In genomic region chrX:71859637-71860036, GRCh38 we compare ENCODE assay signal across 10 cellular contexts. TPM values are rescaled to one million over a fixed set of nuclear protein-coding genes. Genes with fewer than 3 reads are reported as not detected.
A peak's percentile ranks its signal among the peaks of the same experiment; 100 is the strongest.
DNase-seq lines count a peak whose midpoint lies in the region; ATAC-seq and TF ChIP-seq lines count a peak whose summit lies in the region.
"Had no signal": no experiment of that assay in that cellular context is flagged by ENCODE, and none has a peak within 500 bp of the region (broad histone marks: within the 10 kb centered on the region; RNA-seq: fewer than 3 reads in every experiment).

No MANE protein-coding gene starts in this region.

- CTCF ChIA-PET in activated CD8-positive, alpha-beta T cell treated with anti-CD3 and anti-CD28 coated beads for 36 hours (lab: Charles Lee) = interaction anchor here (0.8 to 1.9 kb wide), 5 partner anchors 12 to 196 kb away, joined by 3 to 18 read pairs (median 3); no protein-coding TSS in a partner anchor

- no peaks in the 10 kb centered on the region for H3K36me3 Mint-ChIP-seq in activated CD8-positive, alpha-beta T cell treated with anti-CD3 and anti-CD28 coated beads for 36 hours (ENCODE audit: low read depth)

- intact Hi-C loops in left cardiac atrium (cut with DNase I) = no loop called here
- intact Hi-C loops in activated CD8-positive, alpha-beta T cell treated with anti-CD3 and anti-CD28 coated beads for 36 hours (cut with micrococcal nuclease) = no loop called here

- peaks cover 3% of the 10 kb centered on the region for H3K4me1 Mint-ChIP-seq in activated CD8-positive, alpha-beta T cell treated with anti-CD3 and anti-CD28 coated beads for 36 hours (ENCODE audit: low read depth)

- no peak overlapping the region for H3K4me3 ChIP-seq in right atrium auricular region

- H3K27me3 Mint-ChIP-seq in activated CD8-positive, alpha-beta T cell treated with anti-CD3 and anti-CD28 coated beads for 36 hours = peaks cover 8% of the 10 kb centered on the region

- H3K27ac Mint-ChIP-seq in activated CD8-positive, alpha-beta T cell treated with anti-CD3 and anti-CD28 coated beads for 36 hours = no peak overlapping the region
- H3K27ac Mint-ChIP-seq: dendritic cell treated with granulocyte-macrophage colony-stimulating factor and Interleukin-4, amounts not matched to agents 40 ng/mL and 50 ng/mL, for 4 days; stimulated activated naive CD8-positive, alpha-beta T cell treated with anti-CD3 and anti-CD28 coated beads, Interleukin-15, Interleukin-2, amounts not matched to agents 100 ng/mL and 50 ng/mL, for 24 hours had no signal

- no peaks in the 10 kb centered on the region for H3K9me3 ChIP-seq in right atrium auricular region

- no peak for ATAC-seq in left cardiac atrium
- peak; percentile 47 for ATAC-seq in activated CD8-positive, alpha-beta T cell treated with anti-CD3 and anti-CD28 coated beads for 36 hours
- ATAC-seq in GM18907 (IDR thresholded peaks at IDR 0.05; ENCODE audit: unreplicated experiment) = no peak
- no peak for ATAC-seq in HG03097 (IDR thresholded peaks at IDR 0.05; ENCODE audit: low FRiP score, unreplicated experiment)

- peak; percentile 61 to 70 for TF ChIP-seq CTCF in right atrium auricular region (IDR thresholded peaks at IDR 0.05)
- peak; percentile 55 for TF ChIP-seq CTCF in activated CD8-positive, alpha-beta T cell treated with anti-CD3 and anti-CD28 coated beads for 36 hours (IDR thresholded peaks at IDR 0.05)

- H3K4me1 ChIP-seq in right atrium auricular region = no peaks in the 10 kb centered on the region

- no peaks in the 10 kb centered on the region for H3K36me3 ChIP-seq in right atrium auricular region

- no peak overlapping the region for H3K27ac ChIP-seq in right atrium auricular region

- H3K9me3 Mint-ChIP-seq in activated CD8-positive, alpha-beta T cell treated with anti-CD3 and anti-CD28 coated beads for 36 hours = no peaks in the 10 kb centered on the region
- H3K9me3 Mint-ChIP-seq: dendritic cell treated with granulocyte-macrophage colony-stimulating factor and Interleukin-4, amounts not matched to agents 40 ng/mL and 50 ng/mL, for 4 days; stimulated activated naive CD8-positive, alpha-beta T cell treated with anti-CD3 and anti-CD28 coated beads, Interleukin-15, Interleukin-2, amounts not matched to agents 100 ng/mL and 50 ng/mL, for 24 hours had no signal

- POLR2A ChIA-PET in activated CD8-positive, alpha-beta T cell treated with anti-CD3 and anti-CD28 coated beads for 36 hours (lab: Charles Lee) = no interaction called here

- H3K27me3 ChIP-seq in right atrium auricular region = no peaks in the 10 kb centered on the region

- no peak for DNase-seq in right atrium auricular region (ENCODE audit: low spot score)
- DNase-seq in left cardiac atrium = no peak
- peak; percentile 2 for DNase-seq in NCI-H1105 (lab: John Stamatoyannopoulos, UW)
- DNase-seq in activated CD8-positive, alpha-beta T cell treated with anti-CD3 and anti-CD28 coated beads for 36 hours = peak; percentile 44
- DNase-seq in glomerular visceral epithelial cell (ENCODE audit: extremely low spot score) = peak; percentile 31
- peak; percentile 53 for DNase-seq in stimulated activated CD4-positive, alpha-beta T cell treated with anti-CD3 and anti-CD28 coated beads, Interleukin-4, amount 100 ng/mL, for 24 hours

- H3K4me3 Mint-ChIP-seq in activated CD8-positive, alpha-beta T cell treated with anti-CD3 and anti-CD28 coated beads for 36 hours = no peak overlapping the region
- H3K4me3 Mint-ChIP-seq: dendritic cell treated with granulocyte-macrophage colony-stimulating factor and Interleukin-4, amounts not matched to agents 40 ng/mL and 50 ng/mL, for 4 days; stimulated activated naive CD8-positive, alpha-beta T cell treated with anti-CD3 and anti-CD28 coated beads, Interleukin-15, Interleukin-2, amounts not matched to agents 100 ng/mL and 50 ng/mL, for 24 hours had no signal

RNA-seq across cellular contexts. Expression of gene NHSL2, which starts 51.0 kb away (rescaled TPM):
- total RNA-seq in right atrium auricular region = 1 to 10 TPM; 5.5 to 9.3 TPM
- 1 to 10 TPM; 6.1 to 8.8 TPM for total RNA-seq in left cardiac atrium
- under 1 TPM; 0.58 to 0.88 TPM for total RNA-seq in activated CD8-positive, alpha-beta T cell treated with anti-CD3 and anti-CD28 coated beads for 36 hours

Comparison
In these comparisons a context has a peak if more than half of its experiments do, and no peak if none do; other contexts are left out.
1. DNase-seq: peak in NCI-H1105 (single experiment), activated CD8-positive, alpha-beta T cell treated with anti-CD3 and anti-CD28 coated beads for 36 hours (single experiment), glomerular visceral epithelial cell (single experiment) and stimulated activated CD4-positive, alpha-beta T cell treated with anti-CD3 and anti-CD28 coated beads, Interleukin-4, amount 100 ng/mL, for 24 hours (single experiment); none in right atrium auricular region (single experiment) and left cardiac atrium (single experiment).